14 cellular contexts compared by ENCODE assay signal in the genomic region with DNA sequence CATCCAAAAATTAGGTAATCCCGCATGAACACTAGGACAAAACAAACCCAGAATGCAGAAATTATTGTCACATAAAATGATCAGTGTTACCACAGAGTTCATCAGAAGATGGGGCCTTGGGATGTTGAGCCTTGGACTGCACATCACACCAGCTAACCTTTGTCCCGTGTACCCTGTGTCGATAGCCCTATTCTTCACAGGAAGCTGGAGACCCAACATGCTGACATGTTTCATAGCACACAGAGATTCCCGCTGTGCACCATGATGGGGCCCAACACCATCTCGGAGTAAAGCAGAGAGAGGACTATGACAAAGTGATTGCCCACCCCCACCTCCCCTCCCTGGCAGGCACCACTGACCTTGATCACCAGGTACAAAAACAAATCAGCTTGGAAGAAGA. TPM values are rescaled to one million over a fixed set of nuclear protein-coding genes. Genes with fewer than 3 reads are reported as not detected.
"Had no signal": no experiment of that assay in that cellular context is flagged by ENCODE, and none has a peak within 500 bp of the region (broad histone marks: within the 10 kb centered on the region; RNA-seq: fewer than 3 reads in every experiment).

No MANE protein-coding gene starts in this region.

- H3K4me3 ChIP-seq: K562 had no signal

- H3K4me3 Mint-ChIP-seq: IgD-negative memory B cell had no signal

- FAIRE-seq: K562 had no signal

- H3K9me3 ChIP-seq: SK-N-SH had no signal

- H3K9me2 ChIP-seq: SK-N-SH had no signal

- H3K4me2 ChIP-seq: KMS-11, SK-N-SH had no signal

- H3K9ac ChIP-seq: KMS-11, SK-N-SH had no signal

- DNase-seq: Kasumi-1, MM.1S, NCI-H1436, NCI-H2029, NCI-H2171 treated with DMSO at 0.1 percent for 48 hours, NCI-H446 treated with DMSO at 0.1 percent for 48 hours, NCI-H82, SHP77, SK-N-SH had no signal

- ATAC-seq: K562, Panc1 had no signal

- H3K27ac Mint-ChIP-seq: IgD-negative memory B cell had no signal

- H3K27ac ChIP-seq: KMS-11, RWPE1 had no signal

RNA-seq across cellular contexts. Expression of a gene that starts 4.5 kb away (rescaled TPM):
- total RNA-seq: K562 had no signal
- polyA plus RNA-seq: K562 had no signal
